In genomic region chr10:13335881-13336280, GRCh38 we compare ENCODE assay signal across 21 cellular contexts. TPM values are rescaled to one million over a fixed set of nuclear protein-coding genes. Genes with fewer than 3 reads are reported as not detected.
DNase-seq lines count a peak whose midpoint lies in the region; ATAC-seq, FAIRE-seq and TF ChIP-seq lines count a peak whose summit lies in the region.
"Had no signal": no experiment of that assay in that cellular context is flagged by ENCODE, and none has a peak within 500 bp of the region (broad histone marks: within the 10 kb centered on the region; RNA-seq: fewer than 3 reads in every experiment).

No MANE protein-coding gene starts in this region.

- peak overlapping the region; percentile 70 for H3K9ac ChIP-seq in OCI-LY3 (ENCODE audit: low read length)

- no peak for DNase-seq in CD8-positive, alpha-beta T cell
- DNase-seq in islet precursor cell: no peak
- no peak for DNase-seq in urothelium cell line (ENCODE audit: low spot score)
- no peak for DNase-seq in foreskin melanocyte
- no peak for DNase-seq in NCI-H510A (lab: John Stamatoyannopoulos, UW)
- DNase-seq: activated CD4-positive, alpha-beta T cell treated with anti-CD3 and anti-CD28 coated beads for 48 hours; activated T-cell treated with anti-CD3 and anti-CD28 coated beads, Interleukin-2, amount 50 U/mL, for 1 hour; DMS53; effector memory CD4-positive, alpha-beta T cell; NCI-H1092 treated with DMSO at 0.1 percent for 48 hours; NCI-H345; occipital lobe; SJCRH30; stimulated activated CD4-positive, alpha-beta T cell treated with anti-CD3 and anti-CD28 coated beads, Interleukin-4, amount 100 ng/mL, for 4 hours; T-helper 9 cell had no signal

- peaks cover 9% of the 10 kb centered on the region for H3K4me1 ChIP-seq in CD8-positive, alpha-beta T cell (ENCODE audit: insufficient read depth, low read length)
- peaks cover 62% of the 10 kb centered on the region for H3K4me1 ChIP-seq in OCI-LY3 (ENCODE audit: low read length)

- H3K79me2 ChIP-seq in OCI-LY3 (ENCODE audit: low read length): peaks cover 60% of the 10 kb centered on the region

- H3K4me3 ChIP-seq in CD8-positive, alpha-beta T cell (ENCODE audit: low read depth, low read length): no peak overlapping the region
- H3K4me3 ChIP-seq in OCI-LY3 (ENCODE audit: low read length): peak overlapping the region; percentile 55
- H3K4me3 ChIP-seq: hepatocyte, SJCRH30, tibial nerve had no signal

- no peak for TF ChIP-seq CTCF in CD8-positive, alpha-beta T cell (IDR thresholded peaks at IDR 0.05)
- TF ChIP-seq CTCF in OCI-LY3 (IDR thresholded peaks at IDR 0.05; ENCODE audit: low read depth, low read length): no peak

- no peaks in the 10 kb centered on the region for H3K27me3 ChIP-seq in CD8-positive, alpha-beta T cell (ENCODE audit: insufficient read depth, low read length)
- H3K27me3 ChIP-seq in OCI-LY3 (ENCODE audit: low read depth, low read length): no peaks in the 10 kb centered on the region
- H3K27me3 ChIP-seq: hepatocyte, SJCRH30, tibial nerve had no signal

- no peak for FAIRE-seq in urothelium cell line (lab: Jason Lieb, UNC)

- no peak overlapping the region for H2AFZ ChIP-seq in OCI-LY3 (ENCODE audit: low read depth, low read length)
- H2AFZ ChIP-seq: hepatocyte had no signal

- no peak overlapping the region for H3K27ac ChIP-seq in CD8-positive, alpha-beta T cell (ENCODE audit: low read depth, low read length)
- peak overlapping the region; percentile 95 for H3K27ac ChIP-seq in OCI-LY3 (ENCODE audit: low read length)
- H3K27ac ChIP-seq: C4-2B, hepatocyte, SJCRH30, tibial nerve had no signal

- no peaks in the 10 kb centered on the region for H4K20me1 ChIP-seq in OCI-LY3 (ENCODE audit: insufficient read depth, low read length)

- CTCF ChIA-PET in CD8-positive, alpha-beta T cell (lab: Charles Lee): interaction anchor here (0.6 to 1.3 kb wide), 3 partner anchors 33 to 1554 kb away, joined by 3 read pairs; no protein-coding TSS in a partner anchor

- POLR2A ChIA-PET in CD8-positive, alpha-beta T cell (lab: Charles Lee): no interaction called here

- intact Hi-C loops in CD8-positive, alpha-beta T cell (cut with DNase I, micrococcal nuclease): no loop called here

- H3K9me3 Mint-ChIP-seq in CD8-positive, alpha-beta T cell: no peaks in the 10 kb centered on the region

- H3K36me3 Mint-ChIP-seq in CD8-positive, alpha-beta T cell: peaks cover 76% of the 10 kb centered on the region

- H3K36me3 ChIP-seq in CD8-positive, alpha-beta T cell (ENCODE audit: insufficient read depth, low read length): peaks cover 5% of the 10 kb centered on the region
- H3K36me3 ChIP-seq in OCI-LY3 (replicated peaks; ENCODE audit: low read depth, low read length): peaks cover 61% of the 10 kb centered on the region

- H3K9me3 ChIP-seq in CD8-positive, alpha-beta T cell (ENCODE audit: low read length): no peaks in the 10 kb centered on the region
- no peaks in the 10 kb centered on the region for H3K9me3 ChIP-seq in OCI-LY3 (ENCODE audit: insufficient read depth, low read length)
- H3K9me3 ChIP-seq: SJCRH30, tibial nerve had no signal

- ATAC-seq in CD8-positive, alpha-beta T cell: no peak
- ATAC-seq in GM21447 (IDR thresholded peaks at IDR 0.05; ENCODE audit: unreplicated experiment): peak; percentile 41
- ATAC-seq in HG03108 (IDR thresholded peaks at IDR 0.05; ENCODE audit: unreplicated experiment): peak; percentile 33

- no peak overlapping the region for H3K4me3 Mint-ChIP-seq in CD8-positive, alpha-beta T cell

- no peaks in the 10 kb centered on the region for H3K27me3 Mint-ChIP-seq in CD8-positive, alpha-beta T cell (ENCODE audit: low read depth)

- H3K4me2 ChIP-seq in OCI-LY3 (ENCODE audit: low read length): peak overlapping the region; percentile 79
- H3K4me2 ChIP-seq: hepatocyte had no signal

- H3K4me1 Mint-ChIP-seq in CD8-positive, alpha-beta T cell (ENCODE audit: low read depth): peaks cover 18% of the 10 kb centered on the region

- H3K27ac Mint-ChIP-seq in CD8-positive, alpha-beta T cell: peak overlapping the region; percentile 46

RNA-seq across cellular contexts. Expression of gene SEPHS1, which starts 12.2 kb away (rescaled TPM):
- 10 to 100 TPM; 16.9 to 19.2 TPM for total RNA-seq in CD8-positive, alpha-beta T cell

RNA-seq across cellular contexts. Expression of gene PHYH, which starts 36.0 kb away (rescaled TPM):
- total RNA-seq in CD8-positive, alpha-beta T cell: 10 to 100 TPM; 12.6 TPM
